9 cellular contexts compared by ENCODE assay signal in genomic region chr17:30234954-30235353, GRCh38. TPM values are rescaled to one million over a fixed set of nuclear protein-coding genes. Genes with fewer than 3 reads are reported as not detected.
DNase-seq lines count a peak whose midpoint lies in the region; ATAC-seq, FAIRE-seq and TF ChIP-seq lines count a peak whose summit lies in the region.
"Had no signal": no experiment of that assay in that cellular context is flagged by ENCODE, and none has a peak within 500 bp of the region (broad histone marks: within the 10 kb centered on the region; RNA-seq: fewer than 3 reads in every experiment).

No MANE protein-coding gene starts in this region.

- H3K27me3 ChIP-seq in HepG2 (ENCODE audit: control insufficient read depth in 1 of 2, insufficient read depth in 2 of 2, low read length in 2 of 2): no peaks in the 10 kb centered on the region
- H3K27me3 ChIP-seq in right lobe of liver: no peaks in the 10 kb centered on the region
- no peaks in the 10 kb centered on the region for H3K27me3 ChIP-seq in lung (ENCODE audit: control insufficient read depth, insufficient read depth)
- H3K27me3 ChIP-seq in body of pancreas: no peaks in the 10 kb centered on the region

- H3K27ac ChIP-seq in HepG2 (ENCODE audit: extremely low read length, insufficient read depth, low read length): no peak overlapping the region
- no peak overlapping the region for H3K27ac ChIP-seq in right lobe of liver
- peak overlapping the region in 1 of 2 donors; percentile 86 for H3K27ac ChIP-seq in lung (ENCODE audit: low read depth in 1 of 2, low read length in 1 of 2)
- no peak overlapping the region for H3K27ac ChIP-seq in body of pancreas
- H3K27ac ChIP-seq: KMS-11 had no signal

- DNase-seq in HepG2 (ENCODE audit: low spot score) (no peak), right lobe of liver (no peak), lung (ENCODE audit: low spot score) (no peak), cerebellum (ENCODE audit: low spot score) (no peak), superior temporal gyrus (ENCODE audit: extremely low spot score) (no peak), body of pancreas (no peak)
- DNase-seq in activated T-helper 2 cell treated with anti-CD3 and anti-CD28 coated beads, Interferon-gamma antibody, Interleukin-2, Interleukin-4, amounts not matched to agents 10 μg/mL and 5 μg/mL and 100 μg/mL, durations not matched to agents 14 hours and 24 hours and 36 hours (ENCODE audit: low spot score): no peak

- H3K27ac Mint-ChIP-seq in activated T-helper 2 cell treated with anti-CD3 and anti-CD28 coated beads, Interferon-gamma antibody, Interleukin-2, Interleukin-4, amounts not matched to agents 10 μg/mL and 5 μg/mL and 100 μg/mL, durations not matched to agents 14 hours and 24 hours and 36 hours: no peak overlapping the region

- peak overlapping the region; percentile 44 for H2AFZ ChIP-seq in HepG2 (ENCODE audit: low read length)

- in situ Hi-C loops in HepG2 (cut with HindIII; ENCODE audit: extremely low pct_ligation_motif_present, low pct_unique_long_range_greater_than_20kb): loop anchor here (10.0 kb wide), 1 partner anchor 110 kb away; no protein-coding TSS in a partner anchor

- intact Hi-C loops in HepG2 (cut with micrococcal nuclease; ENCODE audit: unreplicated experiment): loop anchor here (5.0 kb wide), 1 partner anchor 108 kb away; no protein-coding TSS in a partner anchor
- intact Hi-C loops in right lobe of liver (cut with DNase I): no loop called here
- intact Hi-C loops in activated T-helper 2 cell treated with anti-CD3 and anti-CD28 coated beads, Interferon-gamma antibody, Interleukin-2, Interleukin-4, amounts not matched to agents 10 μg/mL and 5 μg/mL and 100 μg/mL, durations not matched to agents 14 hours and 24 hours and 36 hours (cut with micrococcal nuclease): no loop called here
- intact Hi-C loops in body of pancreas (cut with DNase I): no loop called here

- peaks cover 69% of the 10 kb centered on the region for H3K27me3 Mint-ChIP-seq in activated T-helper 2 cell treated with anti-CD3 and anti-CD28 coated beads, Interferon-gamma antibody, Interleukin-2, Interleukin-4, amounts not matched to agents 10 μg/mL and 5 μg/mL and 100 μg/mL, durations not matched to agents 14 hours and 24 hours and 36 hours (ENCODE audit: low read depth)

- H3K4me3 ChIP-seq in HepG2 (replicated peaks in 1 of 3; ENCODE audit: insufficient read depth in 1 of 3, low read depth in 2 of 3, low read length in 3 of 3) (no peak overlapping the region; a peak in 1 of 6 replicates), right lobe of liver (peak overlapping the region in 1 of 3 donors; percentile 39), lung (peak overlapping the region; percentile 30), body of pancreas (no peak overlapping the region)

- no peak for ATAC-seq in HepG2
- ATAC-seq in right lobe of liver: no peak
- ATAC-seq in lung (ENCODE audit: insufficient read depth, low FRiP score): no peak
- ATAC-seq in GM18517 (IDR thresholded peaks at IDR 0.05; ENCODE audit: unreplicated experiment): no peak
- ATAC-seq in body of pancreas: no peak

- no peak for TF ChIP-seq POLR2A in HepG2 (IDR thresholded peaks at IDR 0.05; ENCODE audit: insufficient read depth in 1 of 2, low read depth in 2 of 2, low read length in 2 of 2)
- TF ChIP-seq POLR2A in right lobe of liver (IDR thresholded peaks at IDR 0.05): no peak
- TF ChIP-seq POLR2A in body of pancreas (IDR thresholded peaks at IDR 0.05): no peak

- POLR2A ChIA-PET in HepG2 (lab: Yijun Ruan, JAX): interaction anchor here (1.5 kb wide), 1 partner anchor 9 kb away, joined by 7 read pairs; no protein-coding TSS in a partner anchor

- no TSS peak for BruUV-seq in HepG2 (replicated peaks; lab: Mats Ljungman, UMichigan)

- WGBS in HepG2 (ENCODE audit: low lambda C conversion rate): 44% methylated on average over 7 of the region's 12 CpGs
- WGBS in right lobe of liver (ENCODE audit: insufficient coverage, low coverage, low lambda C conversion rate, missing lambda C conversion rate): 38% methylated on average over 6 of the region's 12 CpGs
- 25 to 31% methylated on average over 12 of the region's 12 CpGs for WGBS in lung, 2 donors
- 53 to 54% methylated on average over 12 of the region's 12 CpGs for WGBS in body of pancreas, 2 donors

- TF ChIP-seq EP300 in HepG2 (IDR thresholded peaks at IDR 0.05; ENCODE audit: low read depth in 2 of 2, low read length in 2 of 2): no peak
- no peak for TF ChIP-seq EP300 in HepG2 (CRISPR knock-in tag; IDR thresholded peaks at IDR 0.05; ENCODE audit: borderline replicate concordance)

- H3K36me3 ChIP-seq in HepG2 (replicated peaks in 1 of 2; ENCODE audit: control insufficient read depth in 1 of 2, insufficient read depth in 2 of 2, low read length in 2 of 2) (no peaks in the 10 kb centered on the region), right lobe of liver (no peaks in the 10 kb centered on the region), lung (ENCODE audit: control insufficient read depth in 2 of 2, insufficient read depth in 2 of 2, low read length in 2 of 2) (no peaks in the 10 kb centered on the region), body of pancreas (replicated peaks in 1 of 2; ENCODE audit: insufficient read depth in 1 of 2, low read depth in 2 of 2) (no peaks in the 10 kb centered on the region)

- peaks cover 62% of the 10 kb centered on the region for H3K4me1 ChIP-seq in HepG2 (ENCODE audit: insufficient read depth, low read length)
- H3K4me1 ChIP-seq in right lobe of liver: peaks cover 0 to 12% (median 0%) of the 10 kb centered on the region in 4 donors
- H3K4me1 ChIP-seq in lung (ENCODE audit: control insufficient read depth in 2 of 2, insufficient read depth in 2 of 2, low read length in 2 of 2): peaks cover 4 to 20% of the 10 kb centered on the region in 2 donors
- peaks cover 17% of the 10 kb centered on the region for H3K4me1 ChIP-seq in body of pancreas

- no peaks in the 10 kb centered on the region for H3K36me3 Mint-ChIP-seq in activated T-helper 2 cell treated with anti-CD3 and anti-CD28 coated beads, Interferon-gamma antibody, Interleukin-2, Interleukin-4, amounts not matched to agents 10 μg/mL and 5 μg/mL and 100 μg/mL, durations not matched to agents 14 hours and 24 hours and 36 hours (ENCODE audit: low read depth)

- no peak for TF ChIP-seq RAD21 in HepG2 (CRISPR knock-in tag; IDR thresholded peaks at IDR 0.05)

- CTCF ChIA-PET in HepG2 (lab: Yijun Ruan, JAX; ENCODE audit: low intra/inter-chr PET ratio, low total read pairs): no interaction called here

- FAIRE-seq in HepG2 (lab: Jason Lieb, UNC): peak; percentile 43

- H3K4me3 Mint-ChIP-seq in activated T-helper 2 cell treated with anti-CD3 and anti-CD28 coated beads, Interferon-gamma antibody, Interleukin-2, Interleukin-4, amounts not matched to agents 10 μg/mL and 5 μg/mL and 100 μg/mL, durations not matched to agents 14 hours and 24 hours and 36 hours (ENCODE audit: low read depth): peak overlapping the region; percentile 47

- no peaks in the 10 kb centered on the region for H3K79me2 ChIP-seq in HepG2 (ENCODE audit: insufficient read depth, low read length)

- TF ChIP-seq CTCF in HepG2 (CRISPR knock-in tag; IDR thresholded peaks at IDR 0.05) (no peak), right lobe of liver (IDR thresholded peaks at IDR 0.05) (no peak), lung (IDR thresholded peaks at IDR 0.05; ENCODE audit: control extremely low read depth, extremely low read depth) (no peak), body of pancreas (IDR thresholded peaks at IDR 0.05) (no peak)

- H3K9me3 ChIP-seq in HepG2 (ENCODE audit: low read length) (no peaks in the 10 kb centered on the region), right lobe of liver (no peaks in the 10 kb centered on the region), lung (ENCODE audit: control insufficient read depth in 2 of 2, insufficient read depth in 1 of 2, low read length in 1 of 2) (peaks cover 0 to 5% of the 10 kb centered on the region in 2 donors), body of pancreas (no peaks in the 10 kb centered on the region)

- no peaks in the 10 kb centered on the region for H4K20me1 ChIP-seq in HepG2 (ENCODE audit: insufficient read depth, low read length)

- H3K9me3 Mint-ChIP-seq in activated T-helper 2 cell treated with anti-CD3 and anti-CD28 coated beads, Interferon-gamma antibody, Interleukin-2, Interleukin-4, amounts not matched to agents 10 μg/mL and 5 μg/mL and 100 μg/mL, durations not matched to agents 14 hours and 24 hours and 36 hours: no peaks in the 10 kb centered on the region

- H3K4me1 Mint-ChIP-seq in activated T-helper 2 cell treated with anti-CD3 and anti-CD28 coated beads, Interferon-gamma antibody, Interleukin-2, Interleukin-4, amounts not matched to agents 10 μg/mL and 5 μg/mL and 100 μg/mL, durations not matched to agents 14 hours and 24 hours and 36 hours (ENCODE audit: low read depth): peaks cover 10% of the 10 kb centered on the region

- no peak overlapping the region for H3K9ac ChIP-seq in HepG2 (ENCODE audit: insufficient read depth, low read depth, low read length)
- H3K9ac ChIP-seq: KMS-11 had no signal

- H3K4me2 ChIP-seq in HepG2 (ENCODE audit: low read depth, low read length): peak overlapping the region; percentile 55
- H3K4me2 ChIP-seq: KMS-11 had no signal

RNA-seq across cellular contexts. Expression of gene SLC6A4, which starts 0.5 kb away (rescaled TPM):
- total RNA-seq in HepG2 (2016; rRNA removed; fragmentation: Illumina TruSeq; extraction: Trizol) (5.6 and 7.6 TPM in 2 replicates), right lobe of liver (not detected), lung (10 to 100 TPM in 1 of 2 donors, 1 to 10 TPM in 1; 3.5 to 12.7 TPM), cerebellum (9.4 TPM), body of pancreas (1 to 10 TPM in 1 of 2 donors, under 1 TPM in 1; 0.33 to 2.1 TPM)
- 1.9 and 2.0 TPM in 2 replicates for total RNA-seq in HepG2 (2016; cell fraction: cytosol; rRNA removed; fragmentation: Illumina TruSeq; extraction: Trizol; ENCODE audit: low read depth)
- total RNA-seq in HepG2 (2016; cell fraction: insoluble cytoplasmic fraction; rRNA removed; fragmentation: Illumina TruSeq; extraction: Trizol): 5.7 and 7.3 TPM in 2 replicates
- 4.1 and 5.6 TPM in 2 replicates for total RNA-seq in HepG2 (2016; cell fraction: membrane; rRNA removed; fragmentation: Illumina TruSeq; extraction: Trizol)
- total RNA-seq in HepG2 (2016; cell fraction: nucleus; rRNA removed; fragmentation: Illumina TruSeq; extraction: Trizol): 6.7 and 7.0 TPM in 2 replicates
- polyA plus RNA-seq in HepG2 (2011; rRNA removed) (20.3 and 21.9 TPM in 2 replicates), lung (1 to 10 TPM; 8.8 to 8.9 TPM)
- polyA plus RNA-seq in HepG2 (2011; cell fraction: cytosol; rRNA removed): 15.7 and 20.0 TPM in 2 replicates
- polyA plus RNA-seq in HepG2 (2011; cell fraction: nucleus; rRNA removed): 8.1 and 11.6 TPM in 2 replicates
- polyA plus RNA-seq in HepG2 (2012): 15.5 and 28.1 TPM in 2 replicates
- 1.6 and 2.3 TPM in 2 replicates for polyA plus RNA-seq in HepG2 (2016; cell fraction: cytosol; fragmentation: Illumina TruSeq; extraction: Trizol; ENCODE audit: low read depth)
- polyA plus RNA-seq in HepG2 (2016; cell fraction: insoluble cytoplasmic fraction; fragmentation: Illumina TruSeq; extraction: Trizol; ENCODE audit: low read depth): 5.2 and 5.3 TPM in 2 replicates
- 3.7 and 4.6 TPM in 2 replicates for polyA plus RNA-seq in HepG2 (2016; cell fraction: membrane; fragmentation: Illumina TruSeq; extraction: Trizol; ENCODE audit: low read depth)
- polyA plus RNA-seq in HepG2 (2016; cell fraction: nucleus; fragmentation: Illumina TruSeq; extraction: Trizol; ENCODE audit: insufficient read depth, low read depth): 9.8 and 10.4 TPM in 2 replicates
- polyA minus RNA-seq in HepG2 (2011; rRNA and poly(A)+ RNA removed; ENCODE audit: low replicate concordance): 24.8 TPM in 1 of 2 replicates, not detected in the other
- 7.6 and 9.2 TPM in 2 replicates for polyA minus RNA-seq in HepG2 (2011; cell fraction: cytosol; rRNA and poly(A)+ RNA removed)
- polyA minus RNA-seq in HepG2 (2011; cell fraction: nucleus; rRNA and poly(A)+ RNA removed): 9.4 and 13.8 TPM in 2 replicates
- 0.02 TPM in 1 of 2 replicates, not detected in the other for total RNA-seq in activated T-helper 2 cell treated with anti-CD3 and anti-CD28 coated beads, Interferon-gamma antibody, Interleukin-2, Interleukin-4, amounts not matched to agents 10 μg/mL and 5 μg/mL and 100 μg/mL, durations not matched to agents 14 hours and 24 hours and 36 hours

RNA-seq across cellular contexts. Expression of gene BLMH, which starts 56.8 kb away (rescaled TPM):
- total RNA-seq in HepG2 (2016; rRNA removed; fragmentation: Illumina TruSeq; extraction: Trizol): 41.0 and 61.9 TPM in 2 replicates
- total RNA-seq in HepG2 (2016; cell fraction: cytosol; rRNA removed; fragmentation: Illumina TruSeq; extraction: Trizol; ENCODE audit: low read depth): 11.6 and 15.2 TPM in 2 replicates
- 41.0 and 58.6 TPM in 2 replicates for total RNA-seq in HepG2 (2016; cell fraction: insoluble cytoplasmic fraction; rRNA removed; fragmentation: Illumina TruSeq; extraction: Trizol)
- total RNA-seq in HepG2 (2016; cell fraction: membrane; rRNA removed; fragmentation: Illumina TruSeq; extraction: Trizol): 27.0 and 32.2 TPM in 2 replicates
- total RNA-seq in HepG2 (2016; cell fraction: nucleus; rRNA removed; fragmentation: Illumina TruSeq; extraction: Trizol): 37.1 and 40.0 TPM in 2 replicates
- 11.1 and 12.1 TPM in 2 replicates for polyA plus RNA-seq in HepG2 (2011; rRNA removed)
- 7.4 and 13.0 TPM in 2 replicates for polyA plus RNA-seq in HepG2 (2011; cell fraction: cytosol; rRNA removed)
- polyA plus RNA-seq in HepG2 (2011; cell fraction: nucleus; rRNA removed): 8.6 and 15.4 TPM in 2 replicates
- 39.0 and 45.5 TPM in 2 replicates for polyA plus RNA-seq in HepG2 (2012)
- polyA plus RNA-seq in HepG2 (2016; cell fraction: cytosol; fragmentation: Illumina TruSeq; extraction: Trizol; ENCODE audit: low read depth): 11.6 and 12.0 TPM in 2 replicates
- 67.2 and 75.3 TPM in 2 replicates for polyA plus RNA-seq in HepG2 (2016; cell fraction: insoluble cytoplasmic fraction; fragmentation: Illumina TruSeq; extraction: Trizol; ENCODE audit: low read depth)
- 24.9 and 27.5 TPM in 2 replicates for polyA plus RNA-seq in HepG2 (2016; cell fraction: membrane; fragmentation: Illumina TruSeq; extraction: Trizol; ENCODE audit: low read depth)
- 42.4 and 44.9 TPM in 2 replicates for polyA plus RNA-seq in HepG2 (2016; cell fraction: nucleus; fragmentation: Illumina TruSeq; extraction: Trizol; ENCODE audit: insufficient read depth, low read depth)
- 12.9 and 13.5 TPM in 2 replicates for polyA minus RNA-seq in HepG2 (2011; rRNA and poly(A)+ RNA removed; ENCODE audit: low replicate concordance)
- 11.8 and 13.3 TPM in 2 replicates for polyA minus RNA-seq in HepG2 (2011; cell fraction: cytosol; rRNA and poly(A)+ RNA removed)
- polyA minus RNA-seq in HepG2 (2011; cell fraction: nucleus; rRNA and poly(A)+ RNA removed): 25.8 and 30.0 TPM in 2 replicates
- total RNA-seq in right lobe of liver: 1 to 10 TPM; 7.0 to 9.2 (median 7.3) TPM
- 68.9 and 72.2 TPM in 2 replicates for total RNA-seq in activated T-helper 2 cell treated with anti-CD3 and anti-CD28 coated beads, Interferon-gamma antibody, Interleukin-2, Interleukin-4, amounts not matched to agents 10 μg/mL and 5 μg/mL and 100 μg/mL, durations not matched to agents 14 hours and 24 hours and 36 hours
- total RNA-seq in lung: 10 to 100 TPM; 25.9 to 50.9 TPM
- 10 to 100 TPM; 10.5 to 17.3 TPM for polyA plus RNA-seq in lung
- total RNA-seq in cerebellum: 27.6 TPM
- total RNA-seq in body of pancreas: 10 to 100 TPM; 18.7 to 48.1 TPM
